22 cellular contexts compared by ENCODE assay signal in genomic region chr9:137319434-137319975, GRCh38. TPM values are rescaled to one million over a fixed set of nuclear protein-coding genes. Genes with fewer than 3 reads are reported as not detected.
A peak's percentile ranks its signal among the peaks of the same experiment; 100 is the strongest.
DNase-seq lines count a peak whose midpoint lies in the region; ATAC-seq and TF ChIP-seq lines count a peak whose summit lies in the region.
"Had no signal": no experiment of that assay in that cellular context is flagged by ENCODE, and none has a peak within 500 bp of the region (broad histone marks: within the 10 kb centered on the region; RNA-seq: fewer than 3 reads in every experiment).

No MANE protein-coding gene starts in this region.

- H3K4me1 ChIP-seq in HEK293 (ENCODE audit: control insufficient read depth, insufficient read depth, low read length) (no peaks in the 10 kb centered on the region), left ventricle myocardium inferior (peaks cover 76% of the 10 kb centered on the region), skeletal muscle tissue (ENCODE audit: control insufficient read depth in 3 of 3, insufficient read depth in 3 of 3, low read length in 3 of 3) (peaks cover 16 to 31% (median 26%) of the 10 kb centered on the region in 3 donors)

- H3K36me3 ChIP-seq in HEK293 (ENCODE audit: control insufficient read depth in 2 of 2, insufficient read depth in 1 of 2, low read length in 2 of 2) (no peaks in the 10 kb centered on the region), left ventricle myocardium inferior (no peaks in the 10 kb centered on the region), skeletal muscle tissue (ENCODE audit: control insufficient read depth in 3 of 3, insufficient read depth in 3 of 3, low read length in 3 of 3) (no peaks in the 10 kb centered on the region)
- H3K36me3 ChIP-seq: ascending aorta, neutrophil had no signal

- H3K4me3 ChIP-seq in HEK293 (ENCODE audit: low read depth, low read length): no peak overlapping the region
- H3K4me3 ChIP-seq in left ventricle myocardium inferior: no peak overlapping the region
- no peak overlapping the region for H3K4me3 ChIP-seq in skeletal muscle tissue (ENCODE audit: low read length in 3 of 3)

- no peak for DNase-seq in activated naive CD4-positive, alpha-beta T cell treated with anti-CD3 and anti-CD28 coated beads, Interleukin-2, amount 10 ng/mL, durations not matched to agents 7 days and 5 days
- no peak for DNase-seq in activated naive CD4-positive, alpha-beta T cell treated with anti-CD3 and anti-CD28 coated beads for 36 hours
- peak; percentile 11 for DNase-seq in left ventricle myocardium inferior
- no peak for DNase-seq in HPDE6-E6E7 (ENCODE audit: extremely low spot score)
- DNase-seq: activated CD4-positive, alpha-beta T cell treated with anti-CD3 and anti-CD28 coated beads for 36 hours; activated CD8-positive, alpha-beta memory T cell treated with anti-CD3 and anti-CD28 coated beads, Interleukin-2, amount 50 U/mL, for 4 hours; activated naive CD4-positive, alpha-beta T cell; cerebellar nuclear complex; DMS79 treated with DMSO at 0.1 percent for 48 hours; Karpas-422; NCI-H1105 treated with DMSO at 0.1 percent for 48 hours; NCI-H526 treated with DMSO at 0.1 percent for 48 hours; PC-3 had no signal

- ATAC-seq in HG02610 (IDR thresholded peaks at IDR 0.05; ENCODE audit: unreplicated experiment) (no peak), HG02870 (IDR thresholded peaks at IDR 0.05; ENCODE audit: unreplicated experiment) (no peak)
- ATAC-seq: activated CD4-positive, alpha-beta T cell treated with anti-CD3 and anti-CD28 coated beads for 36 hours; HCT116; PC-3; stimulated activated naive B cell treated with anti-CD40 and anti-IgM and Interleukin-4, amounts not matched to agents 10 μg/mL and 1 μg/mL and 100 μg/mL, for 72 hours had no signal

- intact Hi-C loops in activated naive CD4-positive, alpha-beta T cell treated with anti-CD3 and anti-CD28 coated beads for 36 hours (cut with micrococcal nuclease): no loop called here
- intact Hi-C loops in left ventricle myocardium inferior (cut with micrococcal nuclease): no loop called here

- peak overlapping the region; percentile 21 for H3K27ac Mint-ChIP-seq in activated naive CD4-positive, alpha-beta T cell treated with anti-CD3 and anti-CD28 coated beads, Interleukin-2, amount 10 ng/mL, durations not matched to agents 7 days and 5 days
- H3K27ac Mint-ChIP-seq in activated naive CD4-positive, alpha-beta T cell treated with anti-CD3 and anti-CD28 coated beads for 36 hours: no peak overlapping the region
- H3K27ac Mint-ChIP-seq: activated CD4-positive, alpha-beta T cell treated with anti-CD3 and anti-CD28 coated beads for 36 hours; CD8-positive, alpha-beta memory T cell; stimulated activated naive B cell treated with anti-CD40 and anti-IgM and Interleukin-4, amounts not matched to agents 10 μg/mL and 1 μg/mL and 100 μg/mL, for 72 hours had no signal

- peaks cover 1% of the 10 kb centered on the region for H3K36me3 Mint-ChIP-seq in activated naive CD4-positive, alpha-beta T cell treated with anti-CD3 and anti-CD28 coated beads, Interleukin-2, amount 10 ng/mL, durations not matched to agents 7 days and 5 days
- H3K36me3 Mint-ChIP-seq in activated naive CD4-positive, alpha-beta T cell treated with anti-CD3 and anti-CD28 coated beads for 36 hours (ENCODE audit: low read depth): no peaks in the 10 kb centered on the region
- H3K36me3 Mint-ChIP-seq: CD8-positive, alpha-beta memory T cell; stimulated activated naive B cell treated with anti-CD40 and anti-IgM and Interleukin-4, amounts not matched to agents 10 μg/mL and 1 μg/mL and 100 μg/mL, for 72 hours had no signal

- H3K9ac ChIP-seq in skeletal muscle tissue (ENCODE audit: low read depth in 1 of 3, low read length in 3 of 3): peak overlapping the region in 1 of 3 donors; percentile 68

- CTCF ChIA-PET in activated naive CD4-positive, alpha-beta T cell treated with anti-CD3 and anti-CD28 coated beads, Interleukin-2, amount 10 ng/mL, durations not matched to agents 7 days and 5 days (lab: Charles Lee): no interaction called here
- CTCF ChIA-PET in activated naive CD4-positive, alpha-beta T cell treated with anti-CD3 and anti-CD28 coated beads for 36 hours (lab: Charles Lee): no interaction called here
- CTCF ChIA-PET in HEK293 (lab: Yijun Ruan, JAX): interaction anchor here (0.6 kb wide), 1 partner anchor 75 kb away, joined by 4 read pairs; no protein-coding TSS in a partner anchor

- H3K4me1 Mint-ChIP-seq in activated naive CD4-positive, alpha-beta T cell treated with anti-CD3 and anti-CD28 coated beads, Interleukin-2, amount 10 ng/mL, durations not matched to agents 7 days and 5 days: peaks cover 16% of the 10 kb centered on the region
- peaks cover 4% of the 10 kb centered on the region for H3K4me1 Mint-ChIP-seq in activated naive CD4-positive, alpha-beta T cell treated with anti-CD3 and anti-CD28 coated beads for 36 hours (ENCODE audit: low read depth)
- H3K4me1 Mint-ChIP-seq: activated CD4-positive, alpha-beta T cell treated with anti-CD3 and anti-CD28 coated beads for 36 hours had no signal

- no peaks in the 10 kb centered on the region for H3K9me3 Mint-ChIP-seq in activated naive CD4-positive, alpha-beta T cell treated with anti-CD3 and anti-CD28 coated beads, Interleukin-2, amount 10 ng/mL, durations not matched to agents 7 days and 5 days
- no peaks in the 10 kb centered on the region for H3K9me3 Mint-ChIP-seq in activated naive CD4-positive, alpha-beta T cell treated with anti-CD3 and anti-CD28 coated beads for 36 hours
- H3K9me3 Mint-ChIP-seq: CD8-positive, alpha-beta memory T cell; stimulated activated naive B cell treated with anti-CD40 and anti-IgM and Interleukin-4, amounts not matched to agents 10 μg/mL and 1 μg/mL and 100 μg/mL, for 72 hours had no signal

- no peak overlapping the region for H3K4me3 Mint-ChIP-seq in activated naive CD4-positive, alpha-beta T cell treated with anti-CD3 and anti-CD28 coated beads, Interleukin-2, amount 10 ng/mL, durations not matched to agents 7 days and 5 days
- H3K4me3 Mint-ChIP-seq in activated naive CD4-positive, alpha-beta T cell treated with anti-CD3 and anti-CD28 coated beads for 36 hours: no peak overlapping the region
- H3K4me3 Mint-ChIP-seq: activated CD4-positive, alpha-beta T cell treated with anti-CD3 and anti-CD28 coated beads for 36 hours; CD8-positive, alpha-beta memory T cell; stimulated activated naive B cell treated with anti-CD40 and anti-IgM and Interleukin-4, amounts not matched to agents 10 μg/mL and 1 μg/mL and 100 μg/mL, for 72 hours had no signal

- POLR2A ChIA-PET in HEK293 (lab: Yijun Ruan, JAX): interaction anchor here (1.4 kb wide), 1 partner anchor 18 kb away, joined by 6 read pairs; the partner anchor contains the start of gene NRARP

- H3K9me3 ChIP-seq in HEK293 (ENCODE audit: control insufficient read depth, insufficient read depth, low read depth, low read length): no peaks in the 10 kb centered on the region
- H3K9me3 ChIP-seq in left ventricle myocardium inferior (replicated peaks): no peaks in the 10 kb centered on the region
- no peaks in the 10 kb centered on the region for H3K9me3 ChIP-seq in skeletal muscle tissue (ENCODE audit: control insufficient read depth in 3 of 3, low read length in 3 of 3)
- H3K9me3 ChIP-seq: ascending aorta, neutrophil had no signal

- H3K27me3 ChIP-seq in left ventricle myocardium inferior (ENCODE audit: low read depth): peaks cover 34% of the 10 kb centered on the region
- peaks cover 15 to 25% (median 16%) of the 10 kb centered on the region in 3 donors for H3K27me3 ChIP-seq in skeletal muscle tissue (ENCODE audit: control insufficient read depth in 3 of 3, insufficient read depth in 3 of 3, low read length in 3 of 3)

- H3K27ac ChIP-seq in HEK293 (ENCODE audit: extremely low read depth, low read depth, low read length) (no peak overlapping the region), left ventricle myocardium inferior (replicated peaks) (peak overlapping the region; percentile 86), skeletal muscle tissue (ENCODE audit: low read depth, low read length) (peak overlapping the region; percentile 42)
- H3K27ac ChIP-seq: neutrophil had no signal

- H3K27me3 Mint-ChIP-seq in activated naive CD4-positive, alpha-beta T cell treated with anti-CD3 and anti-CD28 coated beads, Interleukin-2, amount 10 ng/mL, durations not matched to agents 7 days and 5 days: peaks cover 29% of the 10 kb centered on the region
- peaks cover 3% of the 10 kb centered on the region for H3K27me3 Mint-ChIP-seq in activated naive CD4-positive, alpha-beta T cell treated with anti-CD3 and anti-CD28 coated beads for 36 hours (ENCODE audit: low read depth)

- TF ChIP-seq CTCF in HEK293 (tag by site-specific recombination; IDR thresholded peaks at IDR 0.05) (no peak), left ventricle myocardium inferior (IDR thresholded peaks at IDR 0.05; ENCODE audit: borderline replicate concordance) (no peak)

TF ChIP-seq in HEK293, 187 proteins besides CTCF, POLR2A, EP300 and RAD21:
- TF ChIP-seq ZNF214 (tag by site-specific recombination; IDR thresholded peaks at IDR 0.05; ENCODE audit: borderline replicate concordance): no peak
- no peak for TF ChIP-seq ZNF398 (tag by site-specific recombination; IDR thresholded peaks at IDR 0.05)
- peak; percentile 8; the same call in 1 of the 2 replicates for TF ChIP-seq GLIS2 (tag by site-specific recombination; IDR thresholded peaks at IDR 0.05)
- TF ChIP-seq TRIM28 (IDR thresholded peaks at IDR 0.05; ENCODE audit: borderline replicate concordance, low read length): no peak

RNA-seq across cellular contexts. Expression of gene NRARP, which starts 17.4 kb away (rescaled TPM):
- 1 to 10 TPM; 1.8 to 2.2 TPM for total RNA-seq in activated naive CD4-positive, alpha-beta T cell treated with anti-CD3 and anti-CD28 coated beads for 36 hours
- total RNA-seq in left ventricle myocardium inferior: 5.1 TPM
- 2.1 TPM for total RNA-seq in skeletal muscle tissue

RNA-seq across cellular contexts. Expression of gene TOR4A, which starts 42.0 kb away (rescaled TPM):
- 1 to 10 TPM in 1 of 2 experiments, under 1 TPM in 1; 0.93 to 1.1 TPM for total RNA-seq in activated naive CD4-positive, alpha-beta T cell treated with anti-CD3 and anti-CD28 coated beads for 36 hours
- total RNA-seq in left ventricle myocardium inferior (16.3 TPM), skeletal muscle tissue (2.1 TPM)
